Comparison of ENCODE assay signal across 17 cellular contexts in genomic region chr18:37533647-37534565, GRCh38. TPM values are rescaled to one million over a fixed set of nuclear protein-coding genes. Genes with fewer than 3 reads are reported as not detected.
DNase-seq lines count a peak whose midpoint lies in the region; ATAC-seq and TF ChIP-seq lines count a peak whose summit lies in the region.
"Had no signal": no experiment of that assay in that cellular context is flagged by ENCODE, and none has a peak within 500 bp of the region (broad histone marks: within the 10 kb centered on the region; RNA-seq: fewer than 3 reads in every experiment).

No MANE protein-coding gene starts in this region.

- no peak overlapping the region for H3K18ac ChIP-seq in H9 (ENCODE audit: insufficient read length, low read depth, low read length)

- H3K4me1 Mint-ChIP-seq in H9, result peaks cover 30 to 43% of the 10 kb centered on the region in 2 experiments

- ATAC-seq in PC-3 (no peak), HG03442 (IDR thresholded peaks at IDR 0.05; ENCODE audit: unreplicated experiment) (no peak)
- ATAC-seq: left lung, natural killer cell had no signal

- H3K14ac ChIP-seq in H9 (ENCODE audit: insufficient read depth, low read length), result no peak overlapping the region; the same call in 1 of the 2 replicates

- peaks cover 33% of the 10 kb centered on the region for H3K27me3 Mint-ChIP-seq in H9 (ENCODE audit: low read depth)

- no peaks in the 10 kb centered on the region for H3K36me3 ChIP-seq in BLaER1 treated with 17β-estradiol and CSF1 and Interleukin-3, amounts not matched to agents 10 nM and 100 nM
- no peaks in the 10 kb centered on the region for H3K36me3 ChIP-seq in PC-3 (ENCODE audit: low read depth, low read length)
- no peaks in the 10 kb centered on the region for H3K36me3 ChIP-seq in Peyer's patch
- H3K36me3 ChIP-seq: ascending aorta, left lung had no signal

- no peak overlapping the region for H2BK20ac ChIP-seq in H9 (ENCODE audit: low read depth, low read length, poor library complexity, severe bottlenecking)

- H4K8ac ChIP-seq in H9 (replicated peaks; ENCODE audit: insufficient read length, low read depth, low read length), result no peak overlapping the region

- no peaks in the 10 kb centered on the region; a peak in 1 of 22 replicates for H4K20me1 ChIP-seq in BLaER1 treated with 17β-estradiol and CSF1 and Interleukin-3, amounts not matched to agents 10 nM and 100 nM
- H4K20me1 ChIP-seq in H9 (ENCODE audit: control insufficient read depth, insufficient read depth, insufficient read length) (no peaks in the 10 kb centered on the region), PC-3 (ENCODE audit: low read length) (no peaks in the 10 kb centered on the region)

- H3K23me2 ChIP-seq in H9 (ENCODE audit: insufficient read length, low read depth, low read length, poor library complexity, severe bottlenecking), result peaks cover 4% of the 10 kb centered on the region

- no peak overlapping the region for H2AFZ ChIP-seq in H9 (ENCODE audit: low read length)
- no peak overlapping the region for H2AFZ ChIP-seq in PC-3 (ENCODE audit: low read length)

- H3K4me3 ChIP-seq in BLaER1 treated with 17β-estradiol and CSF1 and Interleukin-3, amounts not matched to agents 10 nM and 100 nM, result no peak overlapping the region
- H3K4me3 ChIP-seq in astrocyte of the spinal cord (ENCODE audit: low read depth, low read length) (no peak overlapping the region), PC-3 (ENCODE audit: low read length) (no peak overlapping the region), Peyer's patch (no peak overlapping the region)
- H3K4me3 ChIP-seq: ascending aorta, left lung, skin epidermis had no signal

- in situ Hi-C loops in astrocyte of the spinal cord (cut with HindIII; ENCODE audit: low sequenced_read_pairs), result no loop called here

- DNase-seq in H9 (no peak), astrocyte of the spinal cord (ENCODE audit: low read depth, low spot score) (no peak), iris pigment epithelial cell (ENCODE audit: low read depth) (peak; percentile 4), PC-3 (no peak), SKM-1 (lab: John Stamatoyannopoulos, UW; ENCODE audit: unreplicated experiment) (no peak), Peyer's patch (no peak)
- DNase-seq: activated T-cell treated with anti-CD3 and anti-CD28 coated beads, Interleukin-2, amount 50 U/mL, for 1 hour; effector CD8-positive, alpha-beta T cell; left lung; natural killer cell; NCI-H187 had no signal

- H3K4me1 ChIP-seq in BLaER1 treated with 17β-estradiol and CSF1 and Interleukin-3, amounts not matched to agents 10 nM and 100 nM, result peaks cover 47 to 76% (median 62%) of the 10 kb centered on the region in 10 experiments
- H3K4me1 ChIP-seq in H9 (ENCODE audit: insufficient read depth, low read length), result no peaks in the 10 kb centered on the region; the same call in 1 of the 2 replicates
- no peaks in the 10 kb centered on the region for H3K4me1 ChIP-seq in PC-3 (ENCODE audit: insufficient read depth, low read length)
- no peaks in the 10 kb centered on the region for H3K4me1 ChIP-seq in Peyer's patch
- H3K4me1 ChIP-seq: ascending aorta, left lung had no signal

- no peak for TF ChIP-seq POLR2A in Peyer's patch (IDR thresholded peaks at IDR 0.05)

- no peaks in the 10 kb centered on the region for H3K9me3 ChIP-seq in BLaER1 treated with 17β-estradiol and CSF1 and Interleukin-3, amounts not matched to agents 10 nM and 100 nM (replicated peaks in 1 of 11)
- H3K9me3 ChIP-seq in H9 (ENCODE audit: control insufficient read depth, low read depth, low read length), result no peaks in the 10 kb centered on the region
- no peaks in the 10 kb centered on the region for H3K9me3 ChIP-seq in PC-3 (ENCODE audit: low read length)
- no peaks in the 10 kb centered on the region for H3K9me3 ChIP-seq in Peyer's patch
- H3K9me3 ChIP-seq: ascending aorta, left lung had no signal

- no TSS peak for BruUV-seq in PC-3 (replicated peaks; lab: Mats Ljungman, UMichigan)

- no CpG with 5 or more reads among the region's 22 CpGs for WGBS in H9 (ENCODE audit: extremely low coverage, insufficient read length, low lambda C conversion rate)

- no peak overlapping the region for H3K27ac ChIP-seq in BLaER1 treated with 17β-estradiol and CSF1 and Interleukin-3, amounts not matched to agents 10 nM and 100 nM
- no peak overlapping the region for H3K27ac ChIP-seq in H9 (ENCODE audit: insufficient read length, low read depth, low read length)
- H3K27ac ChIP-seq in PC-3 (ENCODE audit: low read length), result no peak overlapping the region
- H3K27ac ChIP-seq in Peyer's patch, result no peak overlapping the region
- H3K27ac ChIP-seq: ascending aorta, left lung, skin epidermis had no signal

- TF ChIP-seq CTCF in H9 (conservative IDR thresholded peaks at IDR 0.05), result peak; percentile 60
- TF ChIP-seq CTCF in astrocyte of the spinal cord (IDR thresholded peaks at IDR 0.05; ENCODE audit: low read depth, low read length), result peak; percentile 9
- no peak for TF ChIP-seq CTCF in PC-3 (conservative IDR thresholded peaks at IDR 0.05; ENCODE audit: low read depth, low read length)
- no peak for TF ChIP-seq CTCF in Peyer's patch (IDR thresholded peaks at IDR 0.05)

- CTCF ChIA-PET in PC-3 (lab: Charles Lee), result no interaction called here

- no peaks in the 10 kb centered on the region for H3K79me1 ChIP-seq in H9 (ENCODE audit: insufficient read depth, low read depth, low read length, poor library complexity, severe bottlenecking)

- no peak overlapping the region for H3T11ph ChIP-seq in H9 (ENCODE audit: low read length)

- POLR2A ChIA-PET in PC-3 (lab: Charles Lee; ENCODE audit: unreplicated experiment), result no interaction called here

- no peak overlapping the region for H3K4ac ChIP-seq in H9 (ENCODE audit: low read depth, low read length)

- no peak overlapping the region for H3K9ac ChIP-seq in BLaER1 treated with 17β-estradiol and CSF1 and Interleukin-3, amounts not matched to agents 10 nM and 100 nM
- H3K9ac ChIP-seq in H9 (ENCODE audit: extremely low read depth, insufficient read length, low read length), result no peak overlapping the region
- H3K9ac ChIP-seq in PC-3 (ENCODE audit: low read length), result no peak overlapping the region

- H4K91ac ChIP-seq in H9 (ENCODE audit: insufficient read length, low read depth, low read length), result no peak overlapping the region

- H3K4me2 ChIP-seq in BLaER1 treated with 17β-estradiol and CSF1 and Interleukin-3, amounts not matched to agents 10 nM and 100 nM, result peak overlapping the region in 10 of 11 experiments; percentile 50 to 78 (median 66); a peak in 21 of 22 replicates
- H3K4me2 ChIP-seq in H9 (ENCODE audit: insufficient read depth, insufficient read length, low read length) (no peak overlapping the region), PC-3 (ENCODE audit: low read length) (no peak overlapping the region)

- intact Hi-C loops in PC-3 (cut with micrococcal nuclease), result loop anchor here (10.0 kb wide), 1 partner anchor 149 kb away; no protein-coding TSS in a partner anchor

- no peak overlapping the region for H3K23ac ChIP-seq in H9 (ENCODE audit: insufficient read length, low read depth, low read length)

- H3K27me3 ChIP-seq in BLaER1 treated with 17β-estradiol and CSF1 and Interleukin-3, amounts not matched to agents 10 nM and 100 nM, result peaks cover 10 to 13% (median 11%) of the 10 kb centered on the region in 11 experiments; a peak in 21 of 22 replicates
- H3K27me3 ChIP-seq in H9 (ENCODE audit: insufficient read depth, low read length) (no peaks in the 10 kb centered on the region; the same call in 1 of the 2 replicates), PC-3 (ENCODE audit: low read length) (no peaks in the 10 kb centered on the region), Peyer's patch (no peaks in the 10 kb centered on the region)
- H3K27me3 ChIP-seq: ascending aorta had no signal

- no peak overlapping the region for H2BK15ac ChIP-seq in H9 (ENCODE audit: low read depth, low read length)

- H3K9me2 ChIP-seq in PC-3 (replicated peaks; ENCODE audit: low read length), result no peaks in the 10 kb centered on the region

- H3K4me3 Mint-ChIP-seq in H9, result no peak overlapping the region
- H3K4me3 Mint-ChIP-seq: natural killer cell had no signal

- no peaks in the 10 kb centered on the region for H3F3A ChIP-seq in PC-3 (ENCODE audit: low read length, unreplicated experiment)

- no peak overlapping the region for H2BK120ac ChIP-seq in H9 (ENCODE audit: low read depth, low read length, poor library complexity, severe bottlenecking)

- no peaks in the 10 kb centered on the region for H3K36me3 Mint-ChIP-seq in H9 (ENCODE audit: insufficient read depth in 1 of 3, low read depth in 3 of 3)
- H3K36me3 Mint-ChIP-seq: IgD-negative memory B cell, natural killer cell had no signal

- no peaks in the 10 kb centered on the region for H3K9me3 Mint-ChIP-seq in H9
- H3K9me3 Mint-ChIP-seq: IgD-negative memory B cell, natural killer cell had no signal

- H2BK12ac ChIP-seq in H9 (ENCODE audit: insufficient read length, low read depth, low read length), result no peak overlapping the region

- H3K79me2 ChIP-seq in H9 (ENCODE audit: insufficient read depth, low read length) (no peaks in the 10 kb centered on the region), PC-3 (ENCODE audit: low read length) (no peaks in the 10 kb centered on the region)

- H2AK5ac ChIP-seq in H9 (ENCODE audit: insufficient read length, low read length), result no peak overlapping the region

- no peak overlapping the region for H4K5ac ChIP-seq in H9 (ENCODE audit: insufficient read length, low read depth, low read length)

- H2BK5ac ChIP-seq in H9 (ENCODE audit: insufficient read length, low read length), result no peak overlapping the region

- H3K27ac Mint-ChIP-seq in H9, result peak overlapping the region in 1 of 3 experiments; percentile 70; a peak in 1 of 7 replicates
- H3K27ac Mint-ChIP-seq: IgD-negative memory B cell, natural killer cell had no signal

- no peak overlapping the region for H3K56ac ChIP-seq in H9 (ENCODE audit: insufficient read length, low read depth, low read length)

RNA-seq across cellular contexts. Expression of gene CELF4, which starts 31.7 kb away (rescaled TPM):
- total RNA-seq in H9 (2021) (1.1 and 1.5 TPM in 2 replicates), PC-3 (2014; rRNA removed) (0.40 TPM in 1 of 2 replicates, not detected in the other), Peyer's patch (1 to 10 TPM in 1 of 4 donors, under 1 TPM in 1, not detected in 2; 0.35 to 4.8 TPM)
- total RNA-seq: ascending aorta, natural killer cell, subcutaneous adipose tissue had no signal

Comparison
In these comparisons a context has a peak if more than half of its experiments do, and no peak if none do; other contexts are left out.
1. H3K4me2 ChIP-seq: peak in BLaER1 treated with 17β-estradiol and CSF1 and Interleukin-3, amounts not matched to agents 10 nM and 100 nM (10 of 11); none in H9 (single experiment) and PC-3 (single experiment).
2. CTCF ChIP-seq: peak in H9 (single experiment) and astrocyte of the spinal cord (single experiment); none in PC-3 (single experiment) and Peyer's patch (0 of 6).